14 cellular contexts compared by ENCODE assay signal in genomic region chr20:45985573-45985972, GRCh38. TPM values are rescaled to one million over a fixed set of nuclear protein-coding genes. Genes with fewer than 3 reads are reported as not detected.
DNase-seq lines count a peak whose midpoint lies in the region; ATAC-seq and TF ChIP-seq lines count a peak whose summit lies in the region.
"Had no signal": no experiment of that assay in that cellular context is flagged by ENCODE, and none has a peak within 500 bp of the region (broad histone marks: within the 10 kb centered on the region; RNA-seq: fewer than 3 reads in every experiment).

No MANE protein-coding gene starts in this region.

- intact Hi-C loops in activated CD8-positive, alpha-beta T cell treated with anti-CD3 and anti-CD28 coated beads for 36 hours (cut with micrococcal nuclease): no loop called here
- intact Hi-C loops in posterior vena cava (cut with DNase I): no loop called here

- H3K36me3 ChIP-seq in upper lobe of left lung (no peaks in the 10 kb centered on the region), Karpas-422 (ENCODE audit: insufficient read depth, low read length) (no peaks in the 10 kb centered on the region)

- no peak for TF ChIP-seq EP300 in upper lobe of left lung (IDR thresholded peaks at IDR 0.05)

- H3K4me3 ChIP-seq in upper lobe of left lung (no peak overlapping the region), Karpas-422 (ENCODE audit: low read length) (no peak overlapping the region)

- H4K20me1 ChIP-seq in Karpas-422 (ENCODE audit: insufficient read depth, low read depth, low read length): no peaks in the 10 kb centered on the region

- no peak overlapping the region for H3K27ac Mint-ChIP-seq in activated CD8-positive, alpha-beta T cell treated with anti-CD3 and anti-CD28 coated beads, Interleukin-2, amount 10 ng/mL, durations not matched to agents 7 days and 5 days
- no peak overlapping the region for H3K27ac Mint-ChIP-seq in activated CD8-positive, alpha-beta T cell treated with anti-CD3 and anti-CD28 coated beads for 36 hours

- no peak for TF ChIP-seq POLR2A in upper lobe of left lung (IDR thresholded peaks at IDR 0.05)

- H3K9me3 Mint-ChIP-seq in activated CD8-positive, alpha-beta T cell treated with anti-CD3 and anti-CD28 coated beads, Interleukin-2, amount 10 ng/mL, durations not matched to agents 7 days and 5 days (ENCODE audit: insufficient read depth): no peaks in the 10 kb centered on the region
- H3K9me3 Mint-ChIP-seq in activated CD8-positive, alpha-beta T cell treated with anti-CD3 and anti-CD28 coated beads for 36 hours: no peaks in the 10 kb centered on the region
- H3K9me3 Mint-ChIP-seq: central memory CD8-positive, alpha-beta T cell; stimulated activated naive CD8-positive, alpha-beta T cell treated with anti-CD3 and anti-CD28 coated beads, Interleukin-15, amount 100 ng/mL, for 72 hours had no signal

- H3K36me3 Mint-ChIP-seq in activated CD8-positive, alpha-beta T cell treated with anti-CD3 and anti-CD28 coated beads, Interleukin-2, amount 10 ng/mL, durations not matched to agents 7 days and 5 days (ENCODE audit: low read depth): no peaks in the 10 kb centered on the region
- no peaks in the 10 kb centered on the region for H3K36me3 Mint-ChIP-seq in activated CD8-positive, alpha-beta T cell treated with anti-CD3 and anti-CD28 coated beads for 36 hours (ENCODE audit: low read depth)

- H3K9me3 ChIP-seq in upper lobe of left lung (no peaks in the 10 kb centered on the region), Karpas-422 (ENCODE audit: low read length) (no peaks in the 10 kb centered on the region)

- H3K27me3 ChIP-seq in upper lobe of left lung: no peaks in the 10 kb centered on the region
- no peaks in the 10 kb centered on the region for H3K27me3 ChIP-seq in Karpas-422 (ENCODE audit: low read length)

- CTCF ChIA-PET in activated CD8-positive, alpha-beta T cell treated with anti-CD3 and anti-CD28 coated beads, Interleukin-2, amount 10 ng/mL, durations not matched to agents 7 days and 5 days (lab: Charles Lee): interaction anchor here (1.7 to 6.8 kb wide), 8 partner anchors 8 to 42 kb away, joined by 6 to 138 read pairs (median 30); partner anchors contain the start of gene ZNF335
- CTCF ChIA-PET in activated CD8-positive, alpha-beta T cell treated with anti-CD3 and anti-CD28 coated beads for 36 hours (lab: Charles Lee): interaction anchor here (1.1 to 3.3 kb wide), 7 partner anchors 10 to 186 kb away, joined by 3 to 71 read pairs (median 14); partner anchors contain the start of gene ZNF335

- TF ChIP-seq CTCF in activated CD8-positive, alpha-beta T cell treated with anti-CD3 and anti-CD28 coated beads for 36 hours (IDR thresholded peaks at IDR 0.05): no peak
- no peak for TF ChIP-seq CTCF in upper lobe of left lung (IDR thresholded peaks at IDR 0.05)

- 63 to 69% methylated on average over 5 to 7 of the region's 7 CpGs for WGBS in upper lobe of left lung, 2 donors

- no peaks in the 10 kb centered on the region for H3K79me2 ChIP-seq in Karpas-422 (ENCODE audit: low read length)

- H3K4me2 ChIP-seq in Karpas-422 (ENCODE audit: low read depth, low read length, poor library complexity, severe bottlenecking): no peak overlapping the region

- H2AFZ ChIP-seq in Karpas-422 (ENCODE audit: low read length): no peak overlapping the region

- no peak for ATAC-seq in activated CD8-positive, alpha-beta T cell treated with anti-CD3 and anti-CD28 coated beads, Interleukin-2, amount 10 ng/mL, durations not matched to agents 7 days and 5 days
- no peak for ATAC-seq in activated CD8-positive, alpha-beta T cell treated with anti-CD3 and anti-CD28 coated beads for 36 hours
- ATAC-seq in upper lobe of left lung (ENCODE audit: low FRiP score in 2 of 2): no peak
- no peak for ATAC-seq in HG02981 (IDR thresholded peaks at IDR 0.05; ENCODE audit: unreplicated experiment)
- ATAC-seq: stimulated activated naive CD8-positive, alpha-beta T cell treated with anti-CD3 and anti-CD28 coated beads, Interleukin-15, amount 100 ng/mL, for 72 hours had no signal

- no peak overlapping the region for H3K9ac ChIP-seq in Karpas-422 (ENCODE audit: low read length)

- H3K4me1 ChIP-seq in upper lobe of left lung (no peaks in the 10 kb centered on the region), Karpas-422 (ENCODE audit: low read length) (no peaks in the 10 kb centered on the region)

- peaks cover 25% of the 10 kb centered on the region for H3K27me3 Mint-ChIP-seq in activated CD8-positive, alpha-beta T cell treated with anti-CD3 and anti-CD28 coated beads, Interleukin-2, amount 10 ng/mL, durations not matched to agents 7 days and 5 days (ENCODE audit: low read depth)
- peaks cover 12% of the 10 kb centered on the region for H3K27me3 Mint-ChIP-seq in activated CD8-positive, alpha-beta T cell treated with anti-CD3 and anti-CD28 coated beads for 36 hours
- H3K27me3 Mint-ChIP-seq: central memory CD8-positive, alpha-beta T cell had no signal

- H3K27ac ChIP-seq in upper lobe of left lung: no peak overlapping the region
- H3K27ac ChIP-seq in Karpas-422 (ENCODE audit: low read length): no peak overlapping the region

- H3K9me2 ChIP-seq in Karpas-422 (replicated peaks; ENCODE audit: insufficient read depth, low read length): no peaks in the 10 kb centered on the region

- no peak overlapping the region for H3K4me3 Mint-ChIP-seq in activated CD8-positive, alpha-beta T cell treated with anti-CD3 and anti-CD28 coated beads, Interleukin-2, amount 10 ng/mL, durations not matched to agents 7 days and 5 days
- no peak overlapping the region for H3K4me3 Mint-ChIP-seq in activated CD8-positive, alpha-beta T cell treated with anti-CD3 and anti-CD28 coated beads for 36 hours
- H3K4me3 Mint-ChIP-seq: central memory CD8-positive, alpha-beta T cell; stimulated activated naive CD8-positive, alpha-beta T cell treated with anti-CD3 and anti-CD28 coated beads, Interleukin-15, amount 100 ng/mL, for 72 hours had no signal

- H3K4me1 Mint-ChIP-seq in activated CD8-positive, alpha-beta T cell treated with anti-CD3 and anti-CD28 coated beads, Interleukin-2, amount 10 ng/mL, durations not matched to agents 7 days and 5 days (ENCODE audit: low read depth): peaks cover 11% of the 10 kb centered on the region
- H3K4me1 Mint-ChIP-seq in activated CD8-positive, alpha-beta T cell treated with anti-CD3 and anti-CD28 coated beads for 36 hours (ENCODE audit: low read depth): peaks cover 3% of the 10 kb centered on the region
- H3K4me1 Mint-ChIP-seq: central memory CD8-positive, alpha-beta T cell had no signal

- DNase-seq in activated CD8-positive, alpha-beta T cell treated with anti-CD3 and anti-CD28 coated beads, Interleukin-2, amount 10 ng/mL, durations not matched to agents 7 days and 5 days: peak; percentile 17
- no peak for DNase-seq in activated CD8-positive, alpha-beta T cell treated with anti-CD3 and anti-CD28 coated beads for 36 hours
- DNase-seq in OCI-M1 (lab: John Stamatoyannopoulos, UW): peak; percentile 50
- peak; percentile 48 for DNase-seq in cerebellar cortex (ENCODE audit: low spot score)
- DNase-seq in posterior vena cava (ENCODE audit: low spot score): peak; percentile 62
- no peak for DNase-seq in upper lobe of left lung
- DNase-seq in Karpas-422: no peak
- DNase-seq: activated CD4-positive, CD25-positive, alpha-beta regulatory T cell treated with anti-CD3 and anti-CD28 coated beads, Interleukin-2, amount 50 U/mL, for 72 hours; activated naive CD4-positive, alpha-beta T cell treated with anti-CD3 and anti-CD28 coated beads, Interleukin-2, amount 50 U/mL, for 16 hours; small intestine; stimulated activated naive CD8-positive, alpha-beta T cell treated with anti-CD3 and anti-CD28 coated beads, Interleukin-15, amount 100 ng/mL, for 72 hours; T-helper 1 cell had no signal

- POLR2A ChIA-PET in activated CD8-positive, alpha-beta T cell treated with anti-CD3 and anti-CD28 coated beads, Interleukin-2, amount 10 ng/mL, durations not matched to agents 7 days and 5 days (lab: Charles Lee): interaction anchor here (0.9 kb wide), 1 partner anchor 19 kb away, joined by 3 read pairs; no protein-coding TSS in a partner anchor
- POLR2A ChIA-PET in activated CD8-positive, alpha-beta T cell treated with anti-CD3 and anti-CD28 coated beads for 36 hours (lab: Charles Lee): interaction anchor here (0.8 to 1.4 kb wide), 3 partner anchors 8 to 75 kb away, joined by 3 to 4 read pairs (median 3); no protein-coding TSS in a partner anchor

RNA-seq across cellular contexts. Expression of gene ZNF335, which starts 13.6 kb away (rescaled TPM):
- 10 to 100 TPM; 33.1 to 34.5 TPM for total RNA-seq in activated CD8-positive, alpha-beta T cell treated with anti-CD3 and anti-CD28 coated beads, Interleukin-2, amount 10 ng/mL, durations not matched to agents 7 days and 5 days
- total RNA-seq in activated CD8-positive, alpha-beta T cell treated with anti-CD3 and anti-CD28 coated beads for 36 hours: 10 to 100 TPM; 27.0 to 28.8 TPM
- 10 to 100 TPM; 12.6 to 13.7 TPM for total RNA-seq in posterior vena cava
- 10 to 100 TPM; 17.4 to 41.9 (median 23.0) TPM for total RNA-seq in upper lobe of left lung
- 13.2 and 20.3 TPM in 2 replicates for total RNA-seq in Karpas-422 (2014; rRNA removed; shearing (Covaris generic); ENCODE audit: low replicate concordance)

RNA-seq across cellular contexts. Expression of gene MMP9, which starts 23.1 kb away (rescaled TPM):
- total RNA-seq in activated CD8-positive, alpha-beta T cell treated with anti-CD3 and anti-CD28 coated beads, Interleukin-2, amount 10 ng/mL, durations not matched to agents 7 days and 5 days: not detected
- total RNA-seq in activated CD8-positive, alpha-beta T cell treated with anti-CD3 and anti-CD28 coated beads for 36 hours: under 1 TPM in 1 of 2 experiments, not detected in 1; 0.11 TPM
- total RNA-seq in posterior vena cava (10 to 100 TPM in 1 of 2 donors, 1 to 10 TPM in 1; 2.2 to 16.6 TPM), upper lobe of left lung (10 to 100 TPM in 4 of 6 donors, 1 to 10 TPM in 2; 4.2 to 20.8 (median 14.2) TPM)
- total RNA-seq in Karpas-422 (2014; rRNA removed; shearing (Covaris generic); ENCODE audit: low replicate concordance): not detected in 2 replicates

RNA-seq across cellular contexts. Expression of gene SLC12A5, which starts 43.4 kb away (rescaled TPM):
- total RNA-seq in activated CD8-positive, alpha-beta T cell treated with anti-CD3 and anti-CD28 coated beads, Interleukin-2, amount 10 ng/mL, durations not matched to agents 7 days and 5 days: 1 to 10 TPM; 1.3 to 1.7 TPM
- under 1 TPM in 1 of 2 experiments, not detected in 1; 0.43 TPM for total RNA-seq in activated CD8-positive, alpha-beta T cell treated with anti-CD3 and anti-CD28 coated beads for 36 hours
- total RNA-seq in posterior vena cava (under 1 TPM in 1 of 2 donors, not detected in 1; 0.48 TPM), upper lobe of left lung (1 to 10 TPM in 1 of 6 donors, under 1 TPM in 1, not detected in 4; 0.69 to 1.3 TPM)
- total RNA-seq in Karpas-422 (2014; rRNA removed; shearing (Covaris generic); ENCODE audit: low replicate concordance): not detected in 2 replicates

RNA-seq across cellular contexts. Expression of gene PCIF1, which starts 51.1 kb away (rescaled TPM):
- total RNA-seq in activated CD8-positive, alpha-beta T cell treated with anti-CD3 and anti-CD28 coated beads, Interleukin-2, amount 10 ng/mL, durations not matched to agents 7 days and 5 days: 10 to 100 TPM; 40.3 to 41.2 TPM
- 10 to 100 TPM; 27.8 to 29.5 TPM for total RNA-seq in activated CD8-positive, alpha-beta T cell treated with anti-CD3 and anti-CD28 coated beads for 36 hours
- total RNA-seq in posterior vena cava (10 to 100 TPM; 27.3 to 35.7 TPM), upper lobe of left lung (10 to 100 TPM; 41.7 to 59.7 (median 47.1) TPM)
- 10.0 and 12.0 TPM in 2 replicates for total RNA-seq in Karpas-422 (2014; rRNA removed; shearing (Covaris generic); ENCODE audit: low replicate concordance)

Comparison
In these comparisons a context has a peak if more than half of its experiments do, and no peak if none do; other contexts are left out.
1. DNase-seq: peak in activated CD8-positive, alpha-beta T cell treated with anti-CD3 and anti-CD28 coated beads, Interleukin-2, amount 10 ng/mL, durations not matched to agents 7 days and 5 days (single experiment), OCI-M1 (single experiment), cerebellar cortex (single experiment) and posterior vena cava (single experiment); none in activated CD8-positive, alpha-beta T cell treated with anti-CD3 and anti-CD28 coated beads for 36 hours (single experiment), upper lobe of left lung (0 of 2) and Karpas-422 (single experiment).